ENCODE assay signal across 14 cellular contexts in genomic region chr17:76138234-76138895, GRCh38. TPM values are rescaled to one million over a fixed set of nuclear protein-coding genes. Genes with fewer than 3 reads are reported as not detected.
A peak's percentile ranks its signal among the peaks of the same experiment; 100 is the strongest.
DNase-seq lines count a peak whose midpoint lies in the region; ATAC-seq, FAIRE-seq and TF ChIP-seq lines count a peak whose summit lies in the region.
"Had no signal": no experiment of that assay in that cellular context is flagged by ENCODE, and none has a peak within 500 bp of the region (broad histone marks: within the 10 kb centered on the region; RNA-seq: fewer than 3 reads in every experiment).

No MANE protein-coding gene starts in this region.

- no peaks in the 10 kb centered on the region for H4K20me1 ChIP-seq in astrocyte (ENCODE audit: insufficient read depth, low read length)

- H3K36me3 ChIP-seq in astrocyte (ENCODE audit: insufficient read depth, low read length) (no peaks in the 10 kb centered on the region), left lung (no peaks in the 10 kb centered on the region)
- H3K36me3 ChIP-seq: cardiac muscle cell had no signal

- no peak overlapping the region for H3K27ac Mint-ChIP-seq in natural killer cell treated with Interleukin-12 subunit alpha and Interleukin-12 subunit beta and Interleukin-15 and Interleukin-18, amount 100 ng/mL, for 72 hours
- no peak overlapping the region for H3K27ac Mint-ChIP-seq in natural killer cell
- peak overlapping the region; percentile 78 for H3K27ac Mint-ChIP-seq in astrocyte (ENCODE audit: unreplicated experiment)
- H3K27ac Mint-ChIP-seq: B cell had no signal

- no peaks in the 10 kb centered on the region for H3K9me3 Mint-ChIP-seq in natural killer cell treated with Interleukin-12 subunit alpha and Interleukin-12 subunit beta and Interleukin-15 and Interleukin-18, amount 100 ng/mL, for 72 hours
- H3K9me3 Mint-ChIP-seq in natural killer cell (no peaks in the 10 kb centered on the region), astrocyte (ENCODE audit: unreplicated experiment) (no peaks in the 10 kb centered on the region)
- no peaks in the 10 kb centered on the region for H3K9me3 Mint-ChIP-seq in activated T-cell treated with anti-CD3 and anti-CD28 coated beads, Interleukin-2, amount 50 U/mL, for 4 hours

- peaks cover 0 to 4% of the 10 kb centered on the region in 2 donors for H3K27me3 Mint-ChIP-seq in natural killer cell treated with Interleukin-12 subunit alpha and Interleukin-12 subunit beta and Interleukin-15 and Interleukin-18, amount 100 ng/mL, for 72 hours
- peaks cover 0 to 7% of the 10 kb centered on the region in 2 donors for H3K27me3 Mint-ChIP-seq in natural killer cell (ENCODE audit: low read depth in 2 of 2)
- peaks cover 54% of the 10 kb centered on the region for H3K27me3 Mint-ChIP-seq in astrocyte (ENCODE audit: low read depth, unreplicated experiment)
- peaks cover 6% of the 10 kb centered on the region for H3K27me3 Mint-ChIP-seq in activated T-cell treated with anti-CD3 and anti-CD28 coated beads, Interleukin-2, amount 50 U/mL, for 4 hours (ENCODE audit: low read depth)

- no peaks in the 10 kb centered on the region for H3K79me2 ChIP-seq in astrocyte (ENCODE audit: insufficient read depth, low read length)

- no peak for FAIRE-seq in astrocyte (lab: Jason Lieb, UNC)

- intact Hi-C loops in natural killer cell (cut with micrococcal nuclease) (no loop called here), left lung (cut with DNase I) (no loop called here)

- peak overlapping the region; percentile 10 for H3K9ac ChIP-seq in astrocyte (ENCODE audit: low read length)

- H3K4me1 ChIP-seq in astrocyte (ENCODE audit: insufficient read depth, low read length) (peaks cover 7% of the 10 kb centered on the region), left lung (peaks cover 13 to 31% of the 10 kb centered on the region in 2 donors)

- H3K4me2 ChIP-seq in astrocyte (ENCODE audit: low read length) = peak overlapping the region; percentile 41

- peak overlapping the region; percentile 47 for H2AFZ ChIP-seq in astrocyte (ENCODE audit: low read depth, low read length)

- no peak for ATAC-seq in natural killer cell treated with Interleukin-12 subunit alpha and Interleukin-12 subunit beta and Interleukin-15 and Interleukin-18, amount 100 ng/mL, for 72 hours
- ATAC-seq in natural killer cell (no peak), left lung (peak; percentile 56), HG03280 (IDR thresholded peaks at IDR 0.05; ENCODE audit: unreplicated experiment) (no peak), HG03520 (IDR thresholded peaks at IDR 0.05; ENCODE audit: unreplicated experiment) (no peak), HG03135 (IDR thresholded peaks at IDR 0.05; ENCODE audit: unreplicated experiment) (no peak)
- ATAC-seq in activated T-cell treated with anti-CD3 and anti-CD28 coated beads, Interleukin-2, amount 50 U/mL, for 4 hours = no peak
- ATAC-seq: HCT116 had no signal

- H3K4me3 Mint-ChIP-seq in natural killer cell treated with Interleukin-12 subunit alpha and Interleukin-12 subunit beta and Interleukin-15 and Interleukin-18, amount 100 ng/mL, for 72 hours = no peak overlapping the region
- no peak overlapping the region for H3K4me3 Mint-ChIP-seq in natural killer cell
- peak overlapping the region; percentile 74 for H3K4me3 Mint-ChIP-seq in astrocyte (ENCODE audit: unreplicated experiment)
- H3K4me3 Mint-ChIP-seq in activated T-cell treated with anti-CD3 and anti-CD28 coated beads, Interleukin-2, amount 50 U/mL, for 4 hours = no peak overlapping the region
- H3K4me3 Mint-ChIP-seq: B cell had no signal

- H3K27me3 ChIP-seq in astrocyte (ENCODE audit: insufficient read depth, low read length) = peaks cover 55% of the 10 kb centered on the region
- peaks cover 26 to 72% of the 10 kb centered on the region in 2 donors for H3K27me3 ChIP-seq in left lung

- H3K9me3 ChIP-seq in astrocyte (ENCODE audit: insufficient read depth, low read depth, low read length) = no peaks in the 10 kb centered on the region
- no peaks in the 10 kb centered on the region for H3K9me3 ChIP-seq in left lung

- H3K4me3 ChIP-seq in astrocyte (ENCODE audit: insufficient read depth, low read depth, low read length) (no peak overlapping the region), left lung (peak overlapping the region; percentile 10 to 23)
- H3K4me3 ChIP-seq: cardiac muscle cell had no signal

- DNase-seq in natural killer cell treated with Interleukin-12 subunit alpha and Interleukin-12 subunit beta and Interleukin-15 and Interleukin-18, amount 100 ng/mL, for 72 hours (ENCODE audit: low spot score) = peak; percentile 26
- DNase-seq in natural killer cell (no peak), astrocyte (ENCODE audit: low read depth) (no peak), left lung (peak in 1 of 2 donors; percentile 61)
- DNase-seq in activated T-cell treated with anti-CD3 and anti-CD28 coated beads, Interleukin-2, amount 50 U/mL, for 4 hours = no peak
- DNase-seq: KBM-7, SHP77 treated with DMSO at 0.1 percent for 48 hours had no signal

- no peak for TF ChIP-seq CTCF in natural killer cell (IDR thresholded peaks at IDR 0.05)
- no peak for TF ChIP-seq CTCF in astrocyte (IDR thresholded peaks at IDR 0.05; ENCODE audit: insufficient read depth, low read depth, low read length)
- TF ChIP-seq CTCF in left lung (IDR thresholded peaks at IDR 0.05) = no peak

- H3K27ac ChIP-seq in astrocyte (ENCODE audit: low read depth, low read length) (no peak overlapping the region), left lung (peak overlapping the region in 1 of 2 donors; percentile 39)
- H3K27ac ChIP-seq: cardiac muscle cell had no signal

- no peaks in the 10 kb centered on the region for H3K36me3 Mint-ChIP-seq in natural killer cell treated with Interleukin-12 subunit alpha and Interleukin-12 subunit beta and Interleukin-15 and Interleukin-18, amount 100 ng/mL, for 72 hours
- H3K36me3 Mint-ChIP-seq in natural killer cell = no peaks in the 10 kb centered on the region
- peaks cover 1% of the 10 kb centered on the region for H3K36me3 Mint-ChIP-seq in astrocyte (ENCODE audit: low read depth, unreplicated experiment)
- no peaks in the 10 kb centered on the region for H3K36me3 Mint-ChIP-seq in activated T-cell treated with anti-CD3 and anti-CD28 coated beads, Interleukin-2, amount 50 U/mL, for 4 hours (ENCODE audit: insufficient read depth)

- peaks cover 23% of the 10 kb centered on the region in 2 donors for H3K4me1 Mint-ChIP-seq in natural killer cell treated with Interleukin-12 subunit alpha and Interleukin-12 subunit beta and Interleukin-15 and Interleukin-18, amount 100 ng/mL, for 72 hours (ENCODE audit: low read depth in 2 of 2)
- H3K4me1 Mint-ChIP-seq in natural killer cell = peaks cover 22 to 43% of the 10 kb centered on the region in 2 donors
- peaks cover 14% of the 10 kb centered on the region for H3K4me1 Mint-ChIP-seq in astrocyte (ENCODE audit: low read depth, unreplicated experiment)
- peaks cover 37% of the 10 kb centered on the region for H3K4me1 Mint-ChIP-seq in activated T-cell treated with anti-CD3 and anti-CD28 coated beads, Interleukin-2, amount 50 U/mL, for 4 hours (ENCODE audit: low read depth)

RNA-seq across cellular contexts. Expression of gene FOXJ1, which starts 2.7 kb away (rescaled TPM):
- total RNA-seq in natural killer cell treated with Interleukin-12 subunit alpha and Interleukin-12 subunit beta and Interleukin-15 and Interleukin-18, amount 100 ng/mL, for 72 hours = under 1 TPM; 0.48 to 0.95 TPM
- total RNA-seq in natural killer cell (under 1 TPM; 0.21 to 0.93 (median 0.36) TPM), astrocyte (0.31 and 0.48 TPM in 2 replicates), left lung (10 to 100 TPM in 1 of 2 donors, 1 to 10 TPM in 1; 7.7 to 15.9 TPM)
- 1 to 10 TPM in 2 of 3 donors, under 1 TPM in 1; 0.71 to 2.8 (median 1.8) TPM for total RNA-seq in activated T-cell treated with anti-CD3 and anti-CD28 coated beads, Interleukin-2, amount 50 U/mL, for 4 hours

RNA-seq across cellular contexts. Expression of gene EXOC7, which starts 34.8 kb away (rescaled TPM):
- 100 to 1,000 TPM; 134 to 163 TPM for total RNA-seq in natural killer cell treated with Interleukin-12 subunit alpha and Interleukin-12 subunit beta and Interleukin-15 and Interleukin-18, amount 100 ng/mL, for 72 hours
- total RNA-seq in natural killer cell (100 to 1,000 TPM; 130 to 149 (median 142) TPM), astrocyte (145 and 154 TPM in 2 replicates), left lung (100 to 1,000 TPM; 114 to 123 TPM)
- 100 to 1,000 TPM in 1 of 3 donors, 10 to 100 TPM in 2; 89.9 to 106 (median 91.0) TPM for total RNA-seq in activated T-cell treated with anti-CD3 and anti-CD28 coated beads, Interleukin-2, amount 50 U/mL, for 4 hours

RNA-seq across cellular contexts. Expression of gene ZACN, which starts 59.4 kb away (rescaled TPM):
- 1 to 10 TPM in 1 of 2 donors, under 1 TPM in 1; 0.52 to 1.4 TPM for total RNA-seq in natural killer cell treated with Interleukin-12 subunit alpha and Interleukin-12 subunit beta and Interleukin-15 and Interleukin-18, amount 100 ng/mL, for 72 hours
- total RNA-seq in natural killer cell (under 1 TPM; 0.28 to 0.80 (median 0.50) TPM), astrocyte (0.23 TPM in 1 of 2 replicates, not detected in the other), left lung (under 1 TPM in 1 of 2 donors, not detected in 1; 0.12 TPM)
- 1 to 10 TPM; 4.9 to 9.7 (median 8.1) TPM for total RNA-seq in activated T-cell treated with anti-CD3 and anti-CD28 coated beads, Interleukin-2, amount 50 U/mL, for 4 hours
- total RNA-seq: cardiac muscle cell, urinary bladder had no signal
